ENCODE assay signal across 10 cellular contexts in the genomic region with DNA sequence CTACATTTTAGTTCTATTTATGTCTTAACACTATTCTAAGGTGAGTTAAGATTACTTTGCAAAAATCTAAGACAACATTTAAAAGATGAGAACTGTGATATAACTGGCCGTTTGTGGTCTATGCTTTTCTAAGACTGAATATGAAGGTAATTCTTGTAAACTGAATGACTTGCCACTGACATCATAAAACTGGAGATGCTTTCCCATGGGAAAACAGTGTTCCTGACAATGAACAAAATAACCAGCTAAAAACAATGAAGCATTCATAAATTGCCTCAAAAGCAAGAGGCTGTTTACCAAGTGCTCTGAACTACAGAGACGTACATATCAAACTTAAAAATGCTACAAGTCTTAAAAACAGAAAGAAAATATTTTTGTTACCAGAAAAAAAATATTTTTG. TPM values are rescaled to one million over a fixed set of nuclear protein-coding genes. Genes with fewer than 3 reads are reported as not detected.
DNase-seq lines count a peak whose midpoint lies in the region; ATAC-seq, FAIRE-seq and TF ChIP-seq lines count a peak whose summit lies in the region.
"Had no signal": no experiment of that assay in that cellular context is flagged by ENCODE, and none has a peak within 500 bp of the region (broad histone marks: within the 10 kb centered on the region; RNA-seq: fewer than 3 reads in every experiment).

No MANE protein-coding gene starts in this region.

- H3K9me3 ChIP-seq in gastrocnemius medialis = no peaks in the 10 kb centered on the region

- TF ChIP-seq POLR2A in gastrocnemius medialis (IDR thresholded peaks at IDR 0.05) = peak in 1 of 2 donors; percentile 15

- no peaks in the 10 kb centered on the region for H3K36me3 ChIP-seq in gastrocnemius medialis

- no peak for TF ChIP-seq CTCF in gastrocnemius medialis (IDR thresholded peaks at IDR 0.05 in 4 of 5, conservative IDR thresholded peaks at IDR 0.05 in 1 of 5)

- peaks cover 13 to 52% of the 10 kb centered on the region in 2 donors for H3K4me1 Mint-ChIP-seq in stimulated activated naive B cell treated with anti-CD40 and anti-IgM and Interleukin-4, amounts not matched to agents 10 μg/mL and 1 μg/mL and 100 μg/mL, for 72 hours

- H3K4me3 Mint-ChIP-seq in stimulated activated naive B cell treated with anti-CD40 and anti-IgM and Interleukin-4, amounts not matched to agents 10 μg/mL and 1 μg/mL and 100 μg/mL, for 72 hours = no peak overlapping the region

- in situ Hi-C loops in gastrocnemius medialis (cut with MboI; ENCODE audit: low sequenced_read_pairs in 4 of 4) = no loop called here

- intact Hi-C loops in gastrocnemius medialis (cut with DNase I; ENCODE audit: low total_unique reads) = no loop called here

- H3K27me3 Mint-ChIP-seq in stimulated activated naive B cell treated with anti-CD40 and anti-IgM and Interleukin-4, amounts not matched to agents 10 μg/mL and 1 μg/mL and 100 μg/mL, for 72 hours = no peaks in the 10 kb centered on the region
- H3K27me3 Mint-ChIP-seq: naive B cell had no signal

- no peak overlapping the region for H3K4me3 ChIP-seq in gastrocnemius medialis

- peaks cover 4 to 20% of the 10 kb centered on the region in 2 donors for H3K36me3 Mint-ChIP-seq in stimulated activated naive B cell treated with anti-CD40 and anti-IgM and Interleukin-4, amounts not matched to agents 10 μg/mL and 1 μg/mL and 100 μg/mL, for 72 hours

- FAIRE-seq in frontal cortex (lab: Jason Lieb, UNC) = peak; percentile 97
- FAIRE-seq: colon had no signal

- peaks cover 4 to 6% of the 10 kb centered on the region in 2 donors for H3K4me1 ChIP-seq in gastrocnemius medialis

- H3K27ac Mint-ChIP-seq in stimulated activated naive B cell treated with anti-CD40 and anti-IgM and Interleukin-4, amounts not matched to agents 10 μg/mL and 1 μg/mL and 100 μg/mL, for 72 hours = no peak overlapping the region
- H3K27ac Mint-ChIP-seq: naive B cell had no signal

- no peaks in the 10 kb centered on the region for H3K9me3 Mint-ChIP-seq in stimulated activated naive B cell treated with anti-CD40 and anti-IgM and Interleukin-4, amounts not matched to agents 10 μg/mL and 1 μg/mL and 100 μg/mL, for 72 hours
- H3K9me3 Mint-ChIP-seq: naive B cell had no signal

- peak overlapping the region; percentile 52 to 71 (median 63) for H3K27ac ChIP-seq in gastrocnemius medialis

- H3K27me3 ChIP-seq in gastrocnemius medialis = no peaks in the 10 kb centered on the region

- ATAC-seq in SK-N-SH treated with all-trans-retinoic acid at 6 μM for 48 hours (peak; percentile 44; the same call in 2 of the 3 replicates), gastrocnemius medialis (peak; percentile 43 to 66)
- ATAC-seq in stimulated activated naive B cell treated with anti-CD40 and anti-IgM and Interleukin-4, amounts not matched to agents 10 μg/mL and 1 μg/mL and 100 μg/mL, for 72 hours (replicated peaks) = no peak

- peak; percentile 69 for DNase-seq in GM04503 (ENCODE audit: low read depth)
- DNase-seq in frontal cortex (ENCODE audit: low spot score in 2 of 2) = no peak
- DNase-seq in gastrocnemius medialis = no peak
- no peak for DNase-seq in germinal center (ENCODE audit: low spot score)
- DNase-seq in activated CD4-positive, alpha-beta T cell treated with anti-CD3 and anti-CD28 coated beads, Interleukin-2, amount 50 U/mL, for 4 hours = no peak
- DNase-seq in LoVo (ENCODE audit: low spot score) = no peak
- no peak for DNase-seq in stimulated activated naive B cell treated with anti-CD40 and anti-IgM and Interleukin-4, amounts not matched to agents 10 μg/mL and 1 μg/mL and 100 μg/mL, for 72 hours
- DNase-seq: naive B cell had no signal

TF ChIP-seq in SK-N-SH treated with all-trans-retinoic acid at 6 μM for 48 hours, 23 proteins besides CTCF, POLR2A, EP300 and RAD21:
- TF ChIP-seq CREB5 (CRISPR knock-in tag; IDR thresholded peaks at IDR 0.05; ENCODE audit: low read depth) = no peak
- no peak for TF ChIP-seq ZNF8 (CRISPR knock-in tag; IDR thresholded peaks at IDR 0.05)
- no peak for TF ChIP-seq POU6F1 (CRISPR knock-in tag; IDR thresholded peaks at IDR 0.05; ENCODE audit: borderline replicate concordance, low read depth)
- TF ChIP-seq TOX (CRISPR knock-in tag; IDR thresholded peaks at IDR 0.05; ENCODE audit: borderline replicate concordance) = no peak
- TF ChIP-seq TCF4 (CRISPR knock-in tag; IDR thresholded peaks at IDR 0.05; ENCODE audit: borderline replicate concordance) = no peak
- TF ChIP-seq OSR1 (CRISPR knock-in tag; IDR thresholded peaks at IDR 0.05) = no peak
- TF ChIP-seq CSDC2 (CRISPR knock-in tag; IDR thresholded peaks at IDR 0.05) = no peak
- no peak for TF ChIP-seq ZFP3 (CRISPR knock-in tag; IDR thresholded peaks at IDR 0.05)
- TF ChIP-seq, protein P1, sequence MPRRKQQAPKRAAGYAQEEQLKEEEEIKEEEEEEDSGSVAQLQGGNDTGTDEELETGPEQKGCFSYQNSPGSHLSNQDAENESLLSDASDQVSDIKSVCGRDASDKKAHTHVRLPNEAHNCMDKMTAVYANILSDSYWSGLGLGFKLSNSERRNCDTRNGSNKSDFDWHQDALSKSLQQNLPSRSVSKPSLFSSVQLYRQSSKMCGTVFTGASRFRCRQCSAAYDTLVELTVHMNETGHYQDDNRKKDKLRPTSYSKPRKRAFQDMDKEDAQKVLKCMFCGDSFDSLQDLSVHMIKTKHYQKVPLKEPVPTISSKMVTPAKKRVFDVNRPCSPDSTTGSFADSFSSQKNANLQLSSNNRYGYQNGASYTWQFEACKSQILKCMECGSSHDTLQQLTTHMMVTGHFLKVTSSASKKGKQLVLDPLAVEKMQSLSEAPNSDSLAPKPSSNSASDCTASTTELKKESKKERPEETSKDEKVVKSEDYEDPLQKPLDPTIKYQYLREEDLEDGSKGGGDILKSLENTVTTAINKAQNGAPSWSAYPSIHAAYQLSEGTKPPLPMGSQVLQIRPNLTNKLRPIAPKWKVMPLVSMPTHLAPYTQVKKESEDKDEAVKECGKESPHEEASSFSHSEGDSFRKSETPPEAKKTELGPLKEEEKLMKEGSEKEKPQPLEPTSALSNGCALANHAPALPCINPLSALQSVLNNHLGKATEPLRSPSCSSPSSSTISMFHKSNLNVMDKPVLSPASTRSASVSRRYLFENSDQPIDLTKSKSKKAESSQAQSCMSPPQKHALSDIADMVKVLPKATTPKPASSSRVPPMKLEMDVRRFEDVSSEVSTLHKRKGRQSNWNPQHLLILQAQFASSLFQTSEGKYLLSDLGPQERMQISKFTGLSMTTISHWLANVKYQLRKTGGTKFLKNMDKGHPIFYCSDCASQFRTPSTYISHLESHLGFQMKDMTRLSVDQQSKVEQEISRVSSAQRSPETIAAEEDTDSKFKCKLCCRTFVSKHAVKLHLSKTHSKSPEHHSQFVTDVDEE (CRISPR knock-in tag; IDR thresholded peaks at IDR 0.05) = no peak
- TF ChIP-seq ISL1 (CRISPR knock-in tag; IDR thresholded peaks at IDR 0.05) = no peak; the same call in 1 of the 2 replicates
- no peak for TF ChIP-seq ZNF565 (CRISPR knock-in tag; conservative IDR thresholded peaks at IDR 0.05; ENCODE audit: low read depth)
- no peak for TF ChIP-seq ZC3H10 (CRISPR knock-in tag; IDR thresholded peaks at IDR 0.05)
- no peak for TF ChIP-seq ARNTL (CRISPR knock-in tag; IDR thresholded peaks at IDR 0.05; ENCODE audit: borderline replicate concordance, low read depth)
- TF ChIP-seq GLIS3 (CRISPR knock-in tag; IDR thresholded peaks at IDR 0.05) = no peak
- no peak for TF ChIP-seq ZNF70 (CRISPR knock-in tag; IDR thresholded peaks at IDR 0.05)

RNA-seq across cellular contexts. Expression of gene APP, which starts 54.7 kb away (rescaled TPM):
- 549 TPM for total RNA-seq in frontal cortex
- total RNA-seq in gastrocnemius medialis = 10 to 100 TPM; 45.8 to 73.2 (median 70.1) TPM

Comparison
In these comparisons a context has a peak if more than half of its experiments do, and no peak if none do; other contexts are left out.
1. ATAC-seq: peak in SK-N-SH treated with all-trans-retinoic acid at 6 μM for 48 hours (single experiment) and gastrocnemius medialis (2 of 2); none in stimulated activated naive B cell treated with anti-CD40 and anti-IgM and Interleukin-4, amounts not matched to agents 10 μg/mL and 1 μg/mL and 100 μg/mL, for 72 hours (0 of 2).